8 cellular contexts compared by ENCODE assay signal in genomic region chr9:127897194-127897692, GRCh38. TPM values are rescaled to one million over a fixed set of nuclear protein-coding genes. Genes with fewer than 3 reads are reported as not detected.
DNase-seq lines count a peak whose midpoint lies in the region; ATAC-seq and TF ChIP-seq lines count a peak whose summit lies in the region.

No MANE protein-coding gene starts in this region.

- ATAC-seq in effector memory CD8-positive, alpha-beta T cell (replicated peaks) = no peak
- no peak for ATAC-seq in HG02970 (IDR thresholded peaks at IDR 0.05; ENCODE audit: low FRiP score, unreplicated experiment)
- no peak for ATAC-seq in HG02798 (IDR thresholded peaks at IDR 0.05; ENCODE audit: poor library complexity, unreplicated experiment)

- peak overlapping the region; percentile 98 for H3K9ac ChIP-seq in mesenchymal stem cell (ENCODE audit: low read length)

- H3K4me3 ChIP-seq in SJCRH30 (no peak overlapping the region), mesenchymal stem cell (ENCODE audit: insufficient read depth in 1 of 2, low read depth in 1 of 2, low read length in 2 of 2) (peak overlapping the region in 1 of 2 experiments; percentile 90), suprapubic skin (peak overlapping the region; percentile 97)

- H2BK12ac ChIP-seq in mesenchymal stem cell (ENCODE audit: low read length in 2 of 2) = peak overlapping the region in 1 of 2 experiments; percentile 96

- peak overlapping the region in 1 of 2 experiments; percentile 94 for H3K4ac ChIP-seq in mesenchymal stem cell (ENCODE audit: low read depth in 1 of 2, low read length in 2 of 2)

- peaks cover 6% of the 10 kb centered on the region for H3K9me3 Mint-ChIP-seq in activated naive CD8-positive, alpha-beta T cell (ENCODE audit: low read depth)
- H3K9me3 Mint-ChIP-seq in activated naive CD8-positive, alpha-beta T cell treated with anti-CD3 and anti-CD28 coated beads for 36 hours = peaks cover 3% of the 10 kb centered on the region
- H3K9me3 Mint-ChIP-seq in effector memory CD8-positive, alpha-beta T cell = no peaks in the 10 kb centered on the region

- 11% methylated on average over 18 of the region's 19 CpGs for WGBS in mesenchymal stem cell
- 60% methylated on average over 2 of the region's 19 CpGs for whole genome bisulfite sequencing in suprapubic skin

- TF ChIP-seq CTCF in suprapubic skin (IDR thresholded peaks at IDR 0.05) = no peak

- H3K9me3 ChIP-seq in SJCRH30 (replicated peaks) = 0 out of 2 replicates have a peak, but pooled peaks cover 4% of the 10 kb centered on the region
- no peaks in the 10 kb centered on the region for H3K9me3 ChIP-seq in mesenchymal stem cell (ENCODE audit: control insufficient read depth, low read length)
- H3K9me3 ChIP-seq in suprapubic skin = peaks cover 8% of the 10 kb centered on the region

- peak overlapping the region; percentile 42 to 81 for H3K18ac ChIP-seq in mesenchymal stem cell (ENCODE audit: low read depth in 1 of 2, low read length in 2 of 2)

- peaks cover 48% of the 10 kb centered on the region for H3K36me3 ChIP-seq in SJCRH30
- peaks cover 46 to 50% of the 10 kb centered on the region in 2 experiments for H3K36me3 ChIP-seq in mesenchymal stem cell (ENCODE audit: control insufficient read depth in 1 of 2, insufficient read depth in 2 of 2, low read depth in 1 of 2, low read length in 2 of 2)
- H3K36me3 ChIP-seq in suprapubic skin = peaks cover 42% of the 10 kb centered on the region

- peaks cover 26% of the 10 kb centered on the region for H3K4me1 Mint-ChIP-seq in activated naive CD8-positive, alpha-beta T cell (ENCODE audit: low read depth)
- peaks cover 24% of the 10 kb centered on the region for H3K4me1 Mint-ChIP-seq in activated naive CD8-positive, alpha-beta T cell treated with anti-CD3 and anti-CD28 coated beads for 36 hours
- H3K4me1 Mint-ChIP-seq in effector memory CD8-positive, alpha-beta T cell (ENCODE audit: low read depth in 2 of 2) = peaks cover 23 to 34% of the 10 kb centered on the region in 2 donors

- no peak for TF ChIP-seq POLR2A in suprapubic skin (IDR thresholded peaks at IDR 0.05)

- no peak overlapping the region for H2AK5ac ChIP-seq in mesenchymal stem cell (ENCODE audit: low read length, severe bottlenecking)

- H2BK120ac ChIP-seq in mesenchymal stem cell (ENCODE audit: low read depth, low read length) = peak overlapping the region; percentile 69

- peak overlapping the region; percentile 41 for H3K4me2 ChIP-seq in mesenchymal stem cell (ENCODE audit: low read length, poor library complexity, severe bottlenecking)

- no peak overlapping the region for H2AFZ ChIP-seq in mesenchymal stem cell (ENCODE audit: low read depth, low read length)

- no peak overlapping the region for H2BK15ac ChIP-seq in mesenchymal stem cell (ENCODE audit: low read depth, poor library complexity, severe bottlenecking)

- H3K14ac ChIP-seq in mesenchymal stem cell (ENCODE audit: low read length in 2 of 2) = no peak overlapping the region

- H3K27ac ChIP-seq in SJCRH30 (no peak overlapping the region; the same call in 1 of the 2 replicates), mesenchymal stem cell (ENCODE audit: low read length, poor library complexity, severe bottlenecking) (peak overlapping the region; percentile 30), suprapubic skin (peak overlapping the region; percentile 97)

- TF ChIP-seq EP300 in suprapubic skin (IDR thresholded peaks at IDR 0.05) = no peak

- no peak for DNase-seq in activated naive CD8-positive, alpha-beta T cell treated with anti-CD3 and anti-CD28 coated beads for 36 hours
- peak; percentile 92 to 94 for DNase-seq in SJCRH30
- no peak for DNase-seq in effector memory CD8-positive, alpha-beta T cell
- DNase-seq in mesenchymal stem cell = peak; percentile 92
- DNase-seq in suprapubic skin (ENCODE audit: low spot score in 2 of 2) = peak; percentile 88 to 94

- H4K91ac ChIP-seq in mesenchymal stem cell (ENCODE audit: low read length) = no peak overlapping the region

- no peak overlapping the region for H3K23ac ChIP-seq in mesenchymal stem cell (ENCODE audit: low read length in 2 of 2)

- no peak overlapping the region for H4K8ac ChIP-seq in mesenchymal stem cell (ENCODE audit: low read length)

- no peak overlapping the region for H3K27ac Mint-ChIP-seq in activated naive CD8-positive, alpha-beta T cell
- H3K27ac Mint-ChIP-seq in activated naive CD8-positive, alpha-beta T cell treated with anti-CD3 and anti-CD28 coated beads for 36 hours = no peak overlapping the region
- H3K27ac Mint-ChIP-seq in effector memory CD8-positive, alpha-beta T cell = peak overlapping the region; percentile 28 to 94

- H3K36me3 Mint-ChIP-seq in activated naive CD8-positive, alpha-beta T cell = peaks cover 33% of the 10 kb centered on the region
- H3K36me3 Mint-ChIP-seq in activated naive CD8-positive, alpha-beta T cell treated with anti-CD3 and anti-CD28 coated beads for 36 hours = peaks cover 57% of the 10 kb centered on the region
- peaks cover 49% of the 10 kb centered on the region for H3K36me3 Mint-ChIP-seq in effector memory CD8-positive, alpha-beta T cell (ENCODE audit: insufficient read depth)

- peaks cover 19% of the 10 kb centered on the region for H3K4me1 ChIP-seq in SJCRH30
- peaks cover 30% of the 10 kb centered on the region for H3K4me1 ChIP-seq in mesenchymal stem cell (ENCODE audit: control insufficient read depth, insufficient read depth, low read depth, low read length)
- H3K4me1 ChIP-seq in suprapubic skin = peaks cover 39% of the 10 kb centered on the region

- H3K27me3 Mint-ChIP-seq in activated naive CD8-positive, alpha-beta T cell = no peaks in the 10 kb centered on the region
- H3K27me3 Mint-ChIP-seq in activated naive CD8-positive, alpha-beta T cell treated with anti-CD3 and anti-CD28 coated beads for 36 hours = no peaks in the 10 kb centered on the region
- H3K27me3 Mint-ChIP-seq in effector memory CD8-positive, alpha-beta T cell = no peaks in the 10 kb centered on the region

- H2BK5ac ChIP-seq in mesenchymal stem cell (ENCODE audit: low read depth, low read length, poor library complexity, severe bottlenecking) = no peak overlapping the region

- H3K27me3 ChIP-seq in SJCRH30 (no peaks in the 10 kb centered on the region), mesenchymal stem cell (ENCODE audit: control insufficient read depth in 1 of 2, insufficient read depth in 1 of 2, low read length in 2 of 2) (no peaks in the 10 kb centered on the region), suprapubic skin (no peaks in the 10 kb centered on the region)

- peaks cover 39% of the 10 kb centered on the region for H3K79me1 ChIP-seq in mesenchymal stem cell (replicated peaks; ENCODE audit: low read length, poor library complexity, severe bottlenecking)

- H3K4me3 Mint-ChIP-seq in activated naive CD8-positive, alpha-beta T cell = peak overlapping the region; percentile 88
- H3K4me3 Mint-ChIP-seq in activated naive CD8-positive, alpha-beta T cell treated with anti-CD3 and anti-CD28 coated beads for 36 hours = no peak overlapping the region
- peak overlapping the region; percentile 90 to 94 for H3K4me3 Mint-ChIP-seq in effector memory CD8-positive, alpha-beta T cell

RNA-seq across cellular contexts. Expression of gene ST6GALNAC6, which starts 2.2 kb away (rescaled TPM):
- 10 to 100 TPM; 44.5 to 45.1 TPM for total RNA-seq in activated naive CD8-positive, alpha-beta T cell treated with anti-CD3 and anti-CD28 coated beads for 36 hours
- 59.9 and 61.5 TPM in 2 replicates for total RNA-seq in SJCRH30 (2014; rRNA removed; shearing (Covaris generic))
- polyA plus RNA-seq in mesenchymal stem cell (2013, experiment 1 of 2) = 45.2 TPM
- polyA plus RNA-seq in mesenchymal stem cell (2013, experiment 2 of 2) = 45.9 TPM
- 10 to 100 TPM; 41.6 to 50.5 (median 47.0) TPM for total RNA-seq in suprapubic skin

RNA-seq across cellular contexts. Expression of gene ST6GALNAC4, which starts 19.6 kb away (rescaled TPM):
- total RNA-seq in activated naive CD8-positive, alpha-beta T cell treated with anti-CD3 and anti-CD28 coated beads for 36 hours = 10 to 100 TPM; 45.3 to 51.2 TPM
- total RNA-seq in SJCRH30 (2014; rRNA removed; shearing (Covaris generic)) = 19.6 and 24.3 TPM in 2 replicates
- polyA plus RNA-seq in mesenchymal stem cell (2013, experiment 1 of 2) = 32.1 TPM
- 29.4 TPM for polyA plus RNA-seq in mesenchymal stem cell (2013, experiment 2 of 2)
- total RNA-seq in suprapubic skin = 10 to 100 TPM; 14.6 to 25.2 (median 20.2) TPM

RNA-seq across cellular contexts. Expression of gene AK1, which starts 19.8 kb away (rescaled TPM):
- 10 to 100 TPM in 1 of 2 experiments, 1 to 10 TPM in 1; 9.9 to 11.7 TPM for total RNA-seq in activated naive CD8-positive, alpha-beta T cell treated with anti-CD3 and anti-CD28 coated beads for 36 hours
- total RNA-seq in SJCRH30 (2014; rRNA removed; shearing (Covaris generic)) = 31.4 and 36.4 TPM in 2 replicates
- 127 TPM for polyA plus RNA-seq in mesenchymal stem cell (2013, experiment 1 of 2)
- 132 TPM for polyA plus RNA-seq in mesenchymal stem cell (2013, experiment 2 of 2)
- 10 to 100 TPM; 22.6 to 36.0 (median 26.0) TPM for total RNA-seq in suprapubic skin

RNA-seq across cellular contexts. Expression of gene PIP5KL1, which starts 33.3 kb away (rescaled TPM):
- total RNA-seq in activated naive CD8-positive, alpha-beta T cell treated with anti-CD3 and anti-CD28 coated beads for 36 hours = 1 to 10 TPM; 2.3 to 3.2 TPM
- total RNA-seq in SJCRH30 (2014; rRNA removed; shearing (Covaris generic)) = 0.20 and 0.51 TPM in 2 replicates
- 2.0 TPM for polyA plus RNA-seq in mesenchymal stem cell (2013, experiment 1 of 2)
- polyA plus RNA-seq in mesenchymal stem cell (2013, experiment 2 of 2) = 1.8 TPM
- total RNA-seq in suprapubic skin = 10 to 100 TPM in 1 of 4 donors, 1 to 10 TPM in 3; 5.8 to 14.7 (median 9.2) TPM

RNA-seq across cellular contexts. Expression of gene DPM2, which starts 40.4 kb away (rescaled TPM):
- total RNA-seq in activated naive CD8-positive, alpha-beta T cell treated with anti-CD3 and anti-CD28 coated beads for 36 hours = 10 to 100 TPM; 55.4 to 57.6 TPM
- total RNA-seq in SJCRH30 (2014; rRNA removed; shearing (Covaris generic)) = 44.7 and 46.4 TPM in 2 replicates
- polyA plus RNA-seq in mesenchymal stem cell (2013, experiment 1 of 2) = 29.7 TPM
- 30.1 TPM for polyA plus RNA-seq in mesenchymal stem cell (2013, experiment 2 of 2)
- total RNA-seq in suprapubic skin = 10 to 100 TPM; 19.4 to 39.7 (median 30.6) TPM

Comparison
In these comparisons a context has a peak if more than half of its experiments do, and no peak if none do; other contexts are left out.
1. H3K27ac Mint-ChIP-seq: peak in effector memory CD8-positive, alpha-beta T cell (2 of 2); none in activated naive CD8-positive, alpha-beta T cell (single experiment) and activated naive CD8-positive, alpha-beta T cell treated with anti-CD3 and anti-CD28 coated beads for 36 hours (single experiment).
2. DNase-seq: peak in SJCRH30 (2 of 2), mesenchymal stem cell (single experiment) and suprapubic skin (2 of 2); none in activated naive CD8-positive, alpha-beta T cell treated with anti-CD3 and anti-CD28 coated beads for 36 hours (single experiment) and effector memory CD8-positive, alpha-beta T cell (0 of 3).